In the genomic region with DNA sequence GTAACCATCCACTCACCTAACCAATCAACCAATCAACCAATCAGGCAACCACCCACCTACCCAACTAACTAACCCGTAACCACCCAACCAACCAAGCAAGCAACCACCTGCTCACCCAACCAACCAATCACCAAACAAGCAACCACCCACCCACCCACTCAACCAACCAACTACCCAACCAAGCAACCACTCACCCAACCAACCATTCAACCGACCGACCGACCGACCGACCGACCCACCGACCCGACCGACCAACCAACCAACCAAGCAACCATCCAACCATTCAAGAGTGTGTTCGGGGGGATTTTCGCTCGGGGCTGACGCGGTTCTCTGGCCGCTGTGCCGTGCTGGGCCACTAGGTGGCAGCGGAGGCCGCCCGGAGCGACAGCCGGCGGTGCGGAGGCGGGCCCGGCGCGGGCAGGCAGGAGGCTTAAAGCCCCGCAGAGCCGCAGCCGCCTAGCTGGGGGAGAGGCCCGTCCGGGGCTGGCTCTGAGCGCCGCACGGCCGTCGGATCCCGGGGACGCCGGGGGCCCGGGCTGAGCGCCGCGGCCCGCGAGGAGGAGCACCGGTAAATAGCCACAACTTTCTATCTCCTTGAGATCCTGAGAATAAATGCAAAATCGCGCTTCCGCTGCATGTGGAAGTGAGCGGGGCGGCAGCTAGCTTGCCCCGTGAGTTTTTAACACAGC, we compare ENCODE assay signal across 8 cellular contexts. TPM values are rescaled to one million over a fixed set of nuclear protein-coding genes. Genes with fewer than 3 reads are reported as not detected.
DNase-seq lines count a peak whose midpoint lies in the region; ATAC-seq and TF ChIP-seq lines count a peak whose summit lies in the region.

Gene MC5R (plus strand): TSS at position 443 of the 689 bp plus-strand sequence. CDS start 1,617 bp downstream, outside the sequence.

- no peaks in the 10 kb centered on the region for H3K9me3 Mint-ChIP-seq in activated naive CD8-positive, alpha-beta T cell treated with anti-CD3 and anti-CD28 coated beads, Interleukin-2, amount 10 ng/mL, durations not matched to agents 7 days and 5 days

- H3K4me3 ChIP-seq in HUES48 (ENCODE audit: low read depth, low read length) (peak within 1 kb of the TSS; percentile 62), right atrium auricular region (peak within 1 kb of the TSS; percentile 9 to 48), retinal pigment epithelial cell (ENCODE audit: low read length) (peak within 1 kb of the TSS; percentile 29), aorta (ENCODE audit: low read length in 2 of 2) (peak within 1 kb of the TSS in 1 of 2 donors; percentile 33)

- H3K27me3 Mint-ChIP-seq in activated naive CD8-positive, alpha-beta T cell treated with anti-CD3 and anti-CD28 coated beads, Interleukin-2, amount 10 ng/mL, durations not matched to agents 7 days and 5 days, result peaks cover 22% of the 10 kb centered on the region

- ATAC-seq in GM21381 (IDR thresholded peaks at IDR 0.05; ENCODE audit: unreplicated experiment) (peak; percentile 94), aorta (ENCODE audit: low FRiP score) (peak; percentile 90)
- ATAC-seq in activated naive CD8-positive, alpha-beta T cell treated with anti-CD3 and anti-CD28 coated beads, Interleukin-2, amount 10 ng/mL, durations not matched to agents 7 days and 5 days (ENCODE audit: low read depth), result peak; percentile 95

- H3K4me1 Mint-ChIP-seq in activated naive CD8-positive, alpha-beta T cell treated with anti-CD3 and anti-CD28 coated beads, Interleukin-2, amount 10 ng/mL, durations not matched to agents 7 days and 5 days, result peaks cover 12% of the 10 kb centered on the region

- POLR2A ChIA-PET in activated naive CD8-positive, alpha-beta T cell treated with anti-CD3 and anti-CD28 coated beads, Interleukin-2, amount 10 ng/mL, durations not matched to agents 7 days and 5 days (lab: Charles Lee), result no interaction called here

- peak within 1 kb of the TSS; percentile 60 for H3K27ac Mint-ChIP-seq in activated naive CD8-positive, alpha-beta T cell treated with anti-CD3 and anti-CD28 coated beads, Interleukin-2, amount 10 ng/mL, durations not matched to agents 7 days and 5 days

- intact Hi-C loops in aorta (cut with DNase I), result loop anchor here in 1 of 2 donors (5.0 kb wide), 1 partner anchor 263 kb away; no protein-coding TSS in a partner anchor

- H3K36me3 Mint-ChIP-seq in activated naive CD8-positive, alpha-beta T cell treated with anti-CD3 and anti-CD28 coated beads, Interleukin-2, amount 10 ng/mL, durations not matched to agents 7 days and 5 days, result no peaks in the 10 kb centered on the region

- no peaks in the 10 kb centered on the region for H3K9me3 ChIP-seq in HUES48 (ENCODE audit: control insufficient read depth, insufficient read depth, low read length)
- no peaks in the 10 kb centered on the region for H3K9me3 ChIP-seq in right atrium auricular region
- no peaks in the 10 kb centered on the region for H3K9me3 ChIP-seq in aorta (ENCODE audit: control insufficient read depth, low read length)

- H3K4me3 Mint-ChIP-seq in activated naive CD8-positive, alpha-beta T cell treated with anti-CD3 and anti-CD28 coated beads, Interleukin-2, amount 10 ng/mL, durations not matched to agents 7 days and 5 days, result peak within 1 kb of the TSS; percentile 68

- peak; percentile 88 for DNase-seq in DMS 273 (lab: John Stamatoyannopoulos, UW; ENCODE audit: unreplicated experiment)
- peak; percentile 43 for DNase-seq in SW480 (ENCODE audit: low spot score)
- DNase-seq in activated naive CD8-positive, alpha-beta T cell treated with anti-CD3 and anti-CD28 coated beads, Interleukin-2, amount 10 ng/mL, durations not matched to agents 7 days and 5 days, result peak; percentile 90
- no peak for DNase-seq in right atrium auricular region (ENCODE audit: low spot score)
- DNase-seq in retinal pigment epithelial cell (ENCODE audit: low read depth), result no peak
- DNase-seq in aorta, result peak; percentile 65 to 91

- H3K27ac ChIP-seq in HUES48 (ENCODE audit: low read depth, low read length), result no peak within 1 kb of the TSS
- H3K27ac ChIP-seq in right atrium auricular region, result no peak within 1 kb of the TSS
- H3K27ac ChIP-seq in aorta (ENCODE audit: low read depth in 1 of 2, low read length in 2 of 2), result no peak within 1 kb of the TSS

- H3K9ac ChIP-seq in HUES48 (ENCODE audit: low read depth, low read length), result no peak within 1 kb of the TSS

- no peaks in the 10 kb centered on the region for H3K36me3 ChIP-seq in HUES48 (ENCODE audit: control insufficient read depth, insufficient read depth, low read length)
- no peaks in the 10 kb centered on the region for H3K36me3 ChIP-seq in right atrium auricular region
- no peaks in the 10 kb centered on the region for H3K36me3 ChIP-seq in aorta (ENCODE audit: control insufficient read depth in 1 of 2, insufficient read depth in 2 of 2, low read length in 1 of 2)

- no peaks in the 10 kb centered on the region for H3K4me1 ChIP-seq in HUES48 (ENCODE audit: control insufficient read depth, insufficient read depth, low read length)
- peaks cover 0 to 9% of the 10 kb centered on the region in 2 donors for H3K4me1 ChIP-seq in right atrium auricular region
- H3K4me1 ChIP-seq in aorta (ENCODE audit: control insufficient read depth in 1 of 2, insufficient read depth in 2 of 2, low read length in 2 of 2), result no peaks in the 10 kb centered on the region

- TF ChIP-seq CTCF in right atrium auricular region (IDR thresholded peaks at IDR 0.05), result peak; percentile 96 to 98
- peak; percentile 79 for TF ChIP-seq CTCF in retinal pigment epithelial cell (conservative IDR thresholded peaks at IDR 0.05; ENCODE audit: low read depth, low read length)

- WGBS in aorta, 2 donors, result 4% methylated on average over 54 of the region's 54 CpGs

- peaks cover 13% of the 10 kb centered on the region for H3K27me3 ChIP-seq in HUES48 (ENCODE audit: control insufficient read depth, insufficient read depth, low read length)
- no peaks in the 10 kb centered on the region for H3K27me3 ChIP-seq in right atrium auricular region
- no peaks in the 10 kb centered on the region for H3K27me3 ChIP-seq in aorta (ENCODE audit: control insufficient read depth in 1 of 2, insufficient read depth in 2 of 2, low read length in 1 of 2)

RNA-seq across cellular contexts. Expression of gene MC5R, which starts in this region (rescaled TPM):
- under 1 TPM in 1 of 2 experiments, not detected in 1; 0.17 TPM for total RNA-seq in activated naive CD8-positive, alpha-beta T cell treated with anti-CD3 and anti-CD28 coated beads, Interleukin-2, amount 10 ng/mL, durations not matched to agents 7 days and 5 days
- not detected for total RNA-seq in right atrium auricular region
- not detected for total RNA-seq in aorta
- not detected for polyA plus RNA-seq in aorta

Comparison
In these comparisons a context has a peak if more than half of its experiments do, and no peak if none do; other contexts are left out.
1. Peak in DNase-seq and ATAC-seq in activated naive CD8-positive, alpha-beta T cell treated with anti-CD3 and anti-CD28 coated beads, Interleukin-2, amount 10 ng/mL, durations not matched to agents 7 days and 5 days; RNA of the gene not detected or under 1 TPM.
2. Peak in DNase-seq and ATAC-seq in aorta; RNA of the gene not detected or under 1 TPM.
3. DNase-seq: peak in DMS 273 (single experiment) and SW480 (single experiment); none in right atrium auricular region (single experiment) and retinal pigment epithelial cell (single experiment).
4. Peak in every context shown above with its lines, with median percentiles within 50 percentile points of each other: ATAC-seq.